In the genomic region with DNA sequence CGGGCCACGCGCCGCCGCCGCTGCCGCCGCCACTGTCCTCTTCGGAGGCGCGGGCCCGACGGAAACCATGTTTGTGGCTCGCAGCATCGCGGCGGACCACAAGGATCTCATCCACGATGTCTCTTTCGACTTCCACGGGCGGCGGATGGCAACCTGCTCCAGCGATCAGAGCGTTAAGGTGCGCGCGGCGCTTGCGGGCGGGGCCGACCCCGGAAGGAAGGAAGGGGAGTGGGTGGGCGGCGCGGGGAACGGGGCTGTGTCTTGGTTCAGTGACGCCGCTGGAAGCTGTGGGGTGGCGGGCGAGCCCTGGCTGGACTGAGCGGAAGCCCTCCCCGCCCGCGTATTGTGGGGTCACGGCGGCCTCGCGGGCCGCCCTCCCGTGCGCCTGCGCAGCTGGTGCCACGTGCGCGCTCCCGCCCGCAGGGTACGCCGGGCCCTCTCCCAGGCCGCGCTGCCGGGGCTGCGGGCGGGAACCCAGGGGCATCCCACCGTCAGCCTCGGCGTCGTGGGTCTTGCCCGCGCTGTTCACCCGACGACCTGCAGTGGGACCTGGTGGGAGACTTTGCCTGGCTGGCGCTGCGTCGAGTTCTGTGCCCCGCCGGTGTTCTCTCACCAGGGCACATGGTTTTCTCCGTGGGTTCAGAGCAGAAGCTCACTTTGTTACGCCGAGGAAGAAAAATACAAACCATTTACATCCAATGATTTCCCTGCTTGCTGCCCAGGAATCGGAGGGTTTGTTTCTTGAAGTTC, we compare ENCODE assay signal across 8 cellular contexts. TPM values are rescaled to one million over a fixed set of nuclear protein-coding genes. Genes with fewer than 3 reads are reported as not detected.
A peak's percentile ranks its signal among the peaks of the same experiment; 100 is the strongest.
DNase-seq lines count a peak whose midpoint lies in the region; ATAC-seq and TF ChIP-seq lines count a peak whose summit lies in the region.

No MANE protein-coding gene starts in this region.

- peak overlapping the region; percentile 94 for H3K9ac ChIP-seq in PC-3 (ENCODE audit: low read length)
- H3K9ac ChIP-seq in muscle layer of colon (ENCODE audit: low read length) = peak overlapping the region; percentile 39

- BruUV-seq in PC-3 (replicated peaks; lab: Mats Ljungman, UMichigan) = no TSS peak

- H3K4me3 Mint-ChIP-seq in activated T-cell treated with anti-CD3 and anti-CD28 coated beads, Interleukin-2, amount 50 U/mL, for 24 hours = peak overlapping the region; percentile 89

- DNase-seq in DMS153 (lab: John Stamatoyannopoulos, UW) (peak; percentile 41), HuH-7.5 (ENCODE audit: low spot score) (peak; percentile 89), PC-3 (peak; percentile 92)
- peak; percentile 99 for DNase-seq in activated T-cell treated with anti-CD3 and anti-CD28 coated beads, Interleukin-2, amount 50 U/mL, for 24 hours
- peak; percentile 98 for DNase-seq in stimulated activated CD8-positive, alpha-beta memory T cell treated with anti-CD3 and anti-CD28 coated beads, Interleukin-4, amount 100 ng/mL, for 48 hours

- H3K27ac ChIP-seq in PC-3 (ENCODE audit: low read length) (peak overlapping the region; percentile 96), muscle layer of colon (ENCODE audit: low read depth, low read length) (peak overlapping the region; percentile 97)

- intact Hi-C loops in PC-3 (cut with micrococcal nuclease) = loop anchor here (2.0 to 5.0 kb wide), 2 partner anchors 43 to 571 kb away; a partner anchor contains a TSS

- peaks cover 9% of the 10 kb centered on the region; the same call in 1 of the 2 replicates for H3K36me3 ChIP-seq in PC-3 (ENCODE audit: low read depth, low read length)
- no peaks in the 10 kb centered on the region for H3K36me3 ChIP-seq in muscle layer of colon (ENCODE audit: insufficient read depth, low read length)

- peak; percentile 82 for ATAC-seq in GM21528 (IDR thresholded peaks at IDR 0.05; ENCODE audit: low FRiP score, unreplicated experiment)
- ATAC-seq in PC-3 = peak; percentile 81
- peak; percentile 80 for ATAC-seq in esophagus mucosa

- peaks cover 63% of the 10 kb centered on the region for H3K79me2 ChIP-seq in PC-3 (ENCODE audit: low read length)

- H3K9me3 Mint-ChIP-seq in activated T-cell treated with anti-CD3 and anti-CD28 coated beads, Interleukin-2, amount 50 U/mL, for 24 hours = no peaks in the 10 kb centered on the region

- peak overlapping the region; percentile 92 for H2AFZ ChIP-seq in PC-3 (ENCODE audit: low read length)

- no peak for TF ChIP-seq CTCF in PC-3 (conservative IDR thresholded peaks at IDR 0.05; ENCODE audit: low read depth, low read length)

- POLR2A ChIA-PET in PC-3 (lab: Charles Lee; ENCODE audit: unreplicated experiment) = interaction anchor here (0.5 to 0.9 kb wide), 3 partner anchors 63 to 256 kb away, joined by 3 to 5 read pairs (median 5); a partner anchor contains a TSS

- peak overlapping the region; percentile 99 for H3K27ac Mint-ChIP-seq in activated T-cell treated with anti-CD3 and anti-CD28 coated beads, Interleukin-2, amount 50 U/mL, for 24 hours

- no peaks in the 10 kb centered on the region for H3K27me3 Mint-ChIP-seq in activated T-cell treated with anti-CD3 and anti-CD28 coated beads, Interleukin-2, amount 50 U/mL, for 24 hours

- H3K9me3 ChIP-seq in PC-3 (ENCODE audit: low read length) = no peaks in the 10 kb centered on the region
- H3K9me3 ChIP-seq in muscle layer of colon (ENCODE audit: low read length) = no peaks in the 10 kb centered on the region

- H3K4me1 ChIP-seq in PC-3 (ENCODE audit: insufficient read depth, low read length) (peaks cover 23% of the 10 kb centered on the region), muscle layer of colon (ENCODE audit: insufficient read depth, low read length) (peaks cover 11% of the 10 kb centered on the region)

- H3K36me3 Mint-ChIP-seq in activated T-cell treated with anti-CD3 and anti-CD28 coated beads, Interleukin-2, amount 50 U/mL, for 24 hours (ENCODE audit: low read depth) = peaks cover 58% of the 10 kb centered on the region

- H3K27me3 ChIP-seq in PC-3 (ENCODE audit: low read length) = no peaks in the 10 kb centered on the region
- no peaks in the 10 kb centered on the region for H3K27me3 ChIP-seq in muscle layer of colon (ENCODE audit: control insufficient read depth in 1 of 2, insufficient read depth in 2 of 2, low read length in 2 of 2)

- H3K4me2 ChIP-seq in PC-3 (ENCODE audit: low read length) = peak overlapping the region; percentile 96

- peaks cover 13% of the 10 kb centered on the region; the same call in 1 of the 2 replicates for H4K20me1 ChIP-seq in PC-3 (ENCODE audit: low read length)

- H3K4me3 ChIP-seq in PC-3 (ENCODE audit: low read length) (peak overlapping the region; percentile 90), muscle layer of colon (ENCODE audit: low read depth in 1 of 2, low read length in 2 of 2) (peak overlapping the region; percentile 63 to 68)

- no peaks in the 10 kb centered on the region for H3F3A ChIP-seq in PC-3 (ENCODE audit: low read length, unreplicated experiment)

- CTCF ChIA-PET in PC-3 (lab: Charles Lee) = no interaction called here

- H3K9me2 ChIP-seq in PC-3 (replicated peaks; ENCODE audit: low read length) = no peaks in the 10 kb centered on the region

- peaks cover 51% of the 10 kb centered on the region for H3K4me1 Mint-ChIP-seq in activated T-cell treated with anti-CD3 and anti-CD28 coated beads, Interleukin-2, amount 50 U/mL, for 24 hours (ENCODE audit: low read depth)

RNA-seq across cellular contexts. Expression of a gene that starts 0.4 kb away (rescaled TPM):
- total RNA-seq in PC-3 (2014; rRNA removed) (61.2 TPM in 2 replicates), esophagus mucosa (41.4 TPM)

RNA-seq across cellular contexts. Expression of a gene that starts 42.9 kb away (rescaled TPM):
- 32.6 and 34.4 TPM in 2 replicates for total RNA-seq in PC-3 (2014; rRNA removed)
- 13.7 TPM for total RNA-seq in esophagus mucosa

Comparison
In these comparisons a context has a peak if more than half of its experiments do, and no peak if none do; other contexts are left out.
1. Peak in every context shown above with its lines: DNase-seq, ATAC-seq, H3K4me3 ChIP-seq and H3K27ac ChIP-seq.
2. DNase-seq: peak in every context shown above with its lines; median percentile 99 in activated T-cell treated with anti-CD3 and anti-CD28 coated beads, Interleukin-2, amount 50 U/mL, for 24 hours; 98 in stimulated activated CD8-positive, alpha-beta memory T cell treated with anti-CD3 and anti-CD28 coated beads, Interleukin-4, amount 100 ng/mL, for 48 hours; 92 in PC-3; 89 in HuH-7.5; 41 in DMS153.